Comparison of ENCODE assay signal across 10 cellular contexts in the genomic region with DNA sequence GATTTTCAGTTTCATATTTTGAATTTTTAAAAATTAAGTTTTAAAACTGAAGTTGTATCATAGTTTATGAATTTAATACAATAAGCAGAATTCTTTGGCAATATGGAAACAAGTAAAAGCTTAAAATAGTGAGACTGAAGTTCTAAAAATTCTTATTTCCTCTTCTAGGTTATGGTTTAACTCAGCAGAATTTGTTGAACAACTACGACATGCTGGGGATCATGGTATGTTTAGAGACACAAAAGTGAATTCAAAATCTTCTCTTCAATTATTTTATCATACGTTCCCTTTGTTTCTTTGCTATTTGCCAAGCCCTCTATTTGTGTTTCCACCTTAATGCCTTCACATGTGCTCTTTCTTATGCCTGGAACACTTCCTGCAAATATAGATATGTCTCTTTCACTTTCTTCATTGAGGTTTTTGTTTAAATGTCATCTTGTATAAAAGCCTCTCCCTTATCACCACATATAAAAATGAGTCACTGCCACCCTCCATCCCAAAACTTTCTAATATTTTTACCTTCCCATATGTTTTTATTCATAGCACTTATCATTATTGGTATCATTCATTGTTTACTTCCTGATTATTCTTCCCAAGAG. TPM values are rescaled to one million over a fixed set of nuclear protein-coding genes. Genes with fewer than 3 reads are reported as not detected.
A peak's percentile ranks its signal among the peaks of the same experiment; 100 is the strongest.
DNase-seq lines count a peak whose midpoint lies in the region; ATAC-seq and TF ChIP-seq lines count a peak whose summit lies in the region.
"Had no signal": no experiment of that assay in that cellular context is flagged by ENCODE, and none has a peak within 500 bp of the region (broad histone marks: within the 10 kb centered on the region; RNA-seq: fewer than 3 reads in every experiment).

No MANE protein-coding gene starts in this region.

- peak overlapping the region; percentile 2 for H3K27ac Mint-ChIP-seq in T-helper 2 cell treated with Interferon-gamma antibody and Interleukin-4, amounts not matched to agents 5 μg/mL and 100 μg/mL, for 36 hours
- peak overlapping the region; percentile 44 for H3K27ac Mint-ChIP-seq in activated naive CD8-positive, alpha-beta T cell treated with anti-CD3 and anti-CD28 coated beads for 36 hours
- no peak overlapping the region for H3K27ac Mint-ChIP-seq in Caco-2 (ENCODE audit: unreplicated experiment)

- no peak for TF ChIP-seq POLR2A in esophagus muscularis mucosa (IDR thresholded peaks at IDR 0.05; ENCODE audit: low read depth)

- H3K9me3 Mint-ChIP-seq in T-helper 2 cell treated with Interferon-gamma antibody and Interleukin-4, amounts not matched to agents 5 μg/mL and 100 μg/mL, for 36 hours: peaks cover 3% of the 10 kb centered on the region
- no peaks in the 10 kb centered on the region for H3K9me3 Mint-ChIP-seq in activated naive CD8-positive, alpha-beta T cell treated with anti-CD3 and anti-CD28 coated beads for 36 hours
- H3K9me3 Mint-ChIP-seq in Caco-2 (ENCODE audit: unreplicated experiment): no peaks in the 10 kb centered on the region

- ATAC-seq in HG03378 (IDR thresholded peaks at IDR 0.05; ENCODE audit: unreplicated experiment) (peak; percentile 48), thoracic aorta (ENCODE audit: insufficient number of reproducible peaks, low FRiP score, low read depth) (no peak)

- H3K36me3 Mint-ChIP-seq in T-helper 2 cell treated with Interferon-gamma antibody and Interleukin-4, amounts not matched to agents 5 μg/mL and 100 μg/mL, for 36 hours (ENCODE audit: low read depth): no peaks in the 10 kb centered on the region
- peaks cover 2% of the 10 kb centered on the region for H3K36me3 Mint-ChIP-seq in activated naive CD8-positive, alpha-beta T cell treated with anti-CD3 and anti-CD28 coated beads for 36 hours
- H3K36me3 Mint-ChIP-seq in Caco-2 (ENCODE audit: insufficient read depth, unreplicated experiment): no peaks in the 10 kb centered on the region

- TF ChIP-seq EP300 in esophagus muscularis mucosa (IDR thresholded peaks at IDR 0.05): no peak

- intact Hi-C loops in esophagus muscularis mucosa (cut with DNase I): no loop called here
- intact Hi-C loops in Caco-2 (cut with micrococcal nuclease; ENCODE audit: unreplicated experiment): no loop called here

- BruUV-seq in Caco-2 (replicated peaks; lab: Mats Ljungman, UMichigan): no TSS peak

- TF ChIP-seq CTCF in thoracic aorta (IDR thresholded peaks at IDR 0.05) (no peak), esophagus muscularis mucosa (IDR thresholded peaks at IDR 0.05) (no peak), Caco-2 (IDR thresholded peaks at IDR 0.05; ENCODE audit: insufficient read depth in 1 of 2, low read depth in 1 of 2, low read length in 1 of 2, severe bottlenecking in 1 of 2, unreplicated experiment in 1 of 2) (no peak)

- H3K36me3 ChIP-seq in thoracic aorta: no peaks in the 10 kb centered on the region
- no peaks in the 10 kb centered on the region for H3K36me3 ChIP-seq in esophagus muscularis mucosa
- H3K36me3 ChIP-seq in Caco-2 (ENCODE audit: control insufficient read depth, insufficient read depth, low read length): no peaks in the 10 kb centered on the region

- H3K27me3 ChIP-seq in thoracic aorta (replicated peaks; ENCODE audit: insufficient read depth) (no peaks in the 10 kb centered on the region), esophagus muscularis mucosa (no peaks in the 10 kb centered on the region), Caco-2 (replicated peaks; ENCODE audit: control insufficient read depth, insufficient read depth, low read length) (no peaks in the 10 kb centered on the region)

- POLR2A ChIA-PET in Caco-2 (lab: Charles Lee): no interaction called here

- H3K27me3 Mint-ChIP-seq in T-helper 2 cell treated with Interferon-gamma antibody and Interleukin-4, amounts not matched to agents 5 μg/mL and 100 μg/mL, for 36 hours (ENCODE audit: low read depth): peaks cover 17% of the 10 kb centered on the region
- peaks cover 5% of the 10 kb centered on the region for H3K27me3 Mint-ChIP-seq in activated naive CD8-positive, alpha-beta T cell treated with anti-CD3 and anti-CD28 coated beads for 36 hours
- H3K27me3 Mint-ChIP-seq in Caco-2 (ENCODE audit: insufficient read depth, unreplicated experiment): no peaks in the 10 kb centered on the region

- H3K27ac ChIP-seq in thoracic aorta (no peak overlapping the region), esophagus muscularis mucosa (replicated peaks in 1 of 4) (no peak overlapping the region)

- H3K9me3 ChIP-seq in thoracic aorta (no peaks in the 10 kb centered on the region), esophagus muscularis mucosa (no peaks in the 10 kb centered on the region), Caco-2 (no peaks in the 10 kb centered on the region)

- H3K4me1 ChIP-seq in thoracic aorta (ENCODE audit: control insufficient read depth in 1 of 2, low read depth in 2 of 2) (peaks cover 19 to 21% of the 10 kb centered on the region in 2 donors), esophagus muscularis mucosa (peaks cover 0 to 30% (median 21%) of the 10 kb centered on the region in 4 donors), Caco-2 (no peaks in the 10 kb centered on the region)

- H3K4me3 Mint-ChIP-seq in T-helper 2 cell treated with Interferon-gamma antibody and Interleukin-4, amounts not matched to agents 5 μg/mL and 100 μg/mL, for 36 hours: peak overlapping the region; percentile 3
- no peak overlapping the region for H3K4me3 Mint-ChIP-seq in activated naive CD8-positive, alpha-beta T cell treated with anti-CD3 and anti-CD28 coated beads for 36 hours
- H3K4me3 Mint-ChIP-seq in Caco-2 (ENCODE audit: unreplicated experiment): no peak overlapping the region

- WGBS in esophagus muscularis mucosa: 56% methylated on average over 2 of the region's 2 CpGs

- DNase-seq in T-helper 2 cell treated with Interferon-gamma antibody and Interleukin-4, amounts not matched to agents 5 μg/mL and 100 μg/mL, for 36 hours (ENCODE audit: low spot score): no peak
- no peak for DNase-seq in T-helper 2 cell
- DNase-seq in activated naive CD8-positive, alpha-beta T cell treated with anti-CD3 and anti-CD28 coated beads for 36 hours: no peak
- DNase-seq in thoracic aorta (ENCODE audit: low spot score): no peak
- no peak for DNase-seq in esophagus muscularis mucosa (ENCODE audit: extremely low spot score)
- DNase-seq in Caco-2: no peak
- DNase-seq in NCI-H146 treated with DMSO at 0.1 percent for 48 hours (lab: John Stamatoyannopoulos, UW; ENCODE audit: unreplicated experiment): no peak
- DNase-seq: 8988T, SW 1271 had no signal

- peaks cover 11% of the 10 kb centered on the region for H3K4me1 Mint-ChIP-seq in T-helper 2 cell treated with Interferon-gamma antibody and Interleukin-4, amounts not matched to agents 5 μg/mL and 100 μg/mL, for 36 hours (ENCODE audit: low read depth)
- H3K4me1 Mint-ChIP-seq in activated naive CD8-positive, alpha-beta T cell treated with anti-CD3 and anti-CD28 coated beads for 36 hours: peaks cover 10% of the 10 kb centered on the region
- peaks cover 6% of the 10 kb centered on the region for H3K4me1 Mint-ChIP-seq in Caco-2 (ENCODE audit: low read depth, unreplicated experiment)

- CTCF ChIA-PET in Caco-2 (lab: Charles Lee): no interaction called here

- H3K4me3 ChIP-seq in thoracic aorta (peak overlapping the region; percentile 41), esophagus muscularis mucosa (no peak overlapping the region), Caco-2 (ENCODE audit: low read depth, low read length) (no peak overlapping the region)

RNA-seq across cellular contexts. Expression of a gene that starts 6.3 kb away (rescaled TPM):
- under 1 TPM in 1 of 2 experiments, not detected in 1; 0.04 TPM for total RNA-seq in activated naive CD8-positive, alpha-beta T cell treated with anti-CD3 and anti-CD28 coated beads for 36 hours
- total RNA-seq in thoracic aorta: 10 to 100 TPM in 1 of 2 donors, 1 to 10 TPM in 1; 3.2 to 10.7 TPM
- total RNA-seq in esophagus muscularis mucosa: under 1 TPM; under 0.01 to 0.33 (median 0.15) TPM
- not detected in 2 replicates for total RNA-seq in Caco-2 (2022)
